8 cellular contexts compared by ENCODE assay signal in genomic region chr10:93816123-93816747, GRCh38. TPM values are rescaled to one million over a fixed set of nuclear protein-coding genes. Genes with fewer than 3 reads are reported as not detected.
DNase-seq lines count a peak whose midpoint lies in the region; ATAC-seq, FAIRE-seq and TF ChIP-seq lines count a peak whose summit lies in the region.

No MANE protein-coding gene starts in this region.

- TF ChIP-seq CTCF in HFF-Myc (IDR thresholded peaks at IDR 0.05; ENCODE audit: low read depth, low read length, missing control alignments) (peak; percentile 56), pancreas (IDR thresholded peaks at IDR 0.05) (peak in 3 of 4 donors; percentile 40 to 48 (median 45))

- H3K27ac ChIP-seq in pancreas: no peak overlapping the region

- H3K27me3 Mint-ChIP-seq in activated T-helper 17 cell treated with anti-CD3 and anti-CD28 coated beads, Interleukin-2, amount 50 U/mL, for 72 hours: peaks cover 38% of the 10 kb centered on the region

- H3K27me3 ChIP-seq in pancreas: no peaks in the 10 kb centered on the region

- FAIRE-seq in pancreas (lab: Jason Lieb, UNC): no peak

- H3K9me3 Mint-ChIP-seq in activated T-helper 17 cell treated with anti-CD3 and anti-CD28 coated beads, Interleukin-2, amount 50 U/mL, for 72 hours: no peaks in the 10 kb centered on the region

- H3K4me3 ChIP-seq in HFF-Myc (replicated peaks; ENCODE audit: low read depth, low read length) (no peak overlapping the region), pancreas (no peak overlapping the region)

- intact Hi-C loops in pancreas (cut with DNase I): loop anchor here in 1 of 3 donors (10.0 kb wide), 1 partner anchor 49 kb away; no protein-coding TSS in a partner anchor

- H3K27ac Mint-ChIP-seq in activated T-helper 17 cell treated with anti-CD3 and anti-CD28 coated beads, Interleukin-2, amount 50 U/mL, for 72 hours: no peak overlapping the region

- WGBS in pancreas, 2 donors: 17 to 20% methylated on average over 8 of the region's 8 CpGs

- peaks cover 4% of the 10 kb centered on the region for H3K4me1 Mint-ChIP-seq in activated T-helper 17 cell treated with anti-CD3 and anti-CD28 coated beads, Interleukin-2, amount 50 U/mL, for 72 hours

- no peaks in the 10 kb centered on the region for H3K9me3 ChIP-seq in pancreas

- DNase-seq in ELR (ENCODE audit: low read depth) (peak; percentile 81), HFF-Myc (ENCODE audit: extremely low read depth, low read depth) (no peak), NCI-H748 treated with DMSO at 0.1 percent for 48 hours (lab: John Stamatoyannopoulos, UW) (peak; percentile 2), germinal center (ENCODE audit: low spot score) (peak; percentile 22), pancreas (peak in 5 of 6 donors; percentile 21 to 71 (median 44))

- no peaks in the 10 kb centered on the region for H3K36me3 ChIP-seq in pancreas

- peak; percentile 44 for ATAC-seq in activated T-helper 17 cell treated with anti-CD3 and anti-CD28 coated beads, Interleukin-2, amount 50 U/mL, for 72 hours (replicated peaks)
- ATAC-seq in pancreas (peak; percentile 50 to 92 (median 82)), GM21447 (IDR thresholded peaks at IDR 0.05; ENCODE audit: unreplicated experiment) (no peak), HG03439 (IDR thresholded peaks at IDR 0.05; ENCODE audit: unreplicated experiment) (no peak)

- no peaks in the 10 kb centered on the region for H3K4me1 ChIP-seq in pancreas

- H3K4me3 Mint-ChIP-seq in activated T-helper 17 cell treated with anti-CD3 and anti-CD28 coated beads, Interleukin-2, amount 50 U/mL, for 72 hours: no peak overlapping the region

- H3K36me3 Mint-ChIP-seq in activated T-helper 17 cell treated with anti-CD3 and anti-CD28 coated beads, Interleukin-2, amount 50 U/mL, for 72 hours (ENCODE audit: low read depth): no peaks in the 10 kb centered on the region

RNA-seq across cellular contexts. Expression of gene LGI1, which starts 58.5 kb away (rescaled TPM):
- total RNA-seq in activated T-helper 17 cell treated with anti-CD3 and anti-CD28 coated beads, Interleukin-2, amount 50 U/mL, for 72 hours: not detected
- total RNA-seq in pancreas: not detected
- under 1 TPM; 0.19 to 0.99 TPM for polyA plus RNA-seq in pancreas

Comparison
In these comparisons a context has a peak if more than half of its experiments do, and no peak if none do; other contexts are left out.
1. ATAC-seq: peak in activated T-helper 17 cell treated with anti-CD3 and anti-CD28 coated beads, Interleukin-2, amount 50 U/mL, for 72 hours (single experiment) and pancreas (4 of 4); none in GM21447 (single experiment) and HG03439 (single experiment).